In genomic region chr10:120656121-120656520, GRCh38 we compare ENCODE assay signal across 34 cellular contexts.
"Had no signal": no experiment of that assay in that cellular context is flagged by ENCODE, and none has a peak within 500 bp of the region (broad histone marks: within the 10 kb centered on the region; RNA-seq: fewer than 3 reads in every experiment).

No MANE protein-coding gene starts in this region.

- H3K36me3 Mint-ChIP-seq: activated naive CD4-positive, alpha-beta T cell treated with anti-CD3 and anti-CD28 coated beads, Interleukin-2, amount 50 U/mL, for 24 hours; activated naive CD8-positive, alpha-beta T cell treated with anti-CD3 and anti-CD28 coated beads, Interleukin-2, amount 10 ng/mL, durations not matched to agents 7 days and 5 days; WTC11 had no signal

- H3K4me1 Mint-ChIP-seq: activated CD4-positive, alpha-beta T cell treated with anti-CD3 and anti-CD28 coated beads for 36 hours; activated CD4-positive, alpha-beta T cell treated with anti-CD3 and anti-CD28 coated beads, Interleukin-2, amount 10 ng/mL, durations not matched to agents 7 days and 5 days; activated naive CD4-positive, alpha-beta T cell treated with anti-CD3 and anti-CD28 coated beads, Interleukin-2, amount 50 U/mL, for 24 hours; activated naive CD8-positive, alpha-beta T cell treated with anti-CD3 and anti-CD28 coated beads, Interleukin-2, amount 10 ng/mL, durations not matched to agents 7 days and 5 days; central memory CD8-positive, alpha-beta T cell; WTC11 had no signal

- H3K4me3 Mint-ChIP-seq: activated CD4-positive, alpha-beta T cell treated with anti-CD3 and anti-CD28 coated beads for 36 hours; activated CD4-positive, alpha-beta T cell treated with anti-CD3 and anti-CD28 coated beads, Interleukin-2, amount 10 ng/mL, durations not matched to agents 7 days and 5 days; activated CD8-positive, alpha-beta T cell treated with anti-CD3 and anti-CD28 coated beads, Interleukin-2, amount 10 ng/mL, durations not matched to agents 7 days and 5 days; activated naive CD4-positive, alpha-beta T cell treated with anti-CD3 and anti-CD28 coated beads, Interleukin-2, amount 50 U/mL, for 24 hours; activated naive CD8-positive, alpha-beta T cell treated with anti-CD3 and anti-CD28 coated beads, Interleukin-2, amount 10 ng/mL, durations not matched to agents 7 days and 5 days; activated T-cell treated with anti-CD3 and anti-CD28 coated beads, Interleukin-2, amount 50 U/mL, for 24 hours; central memory CD8-positive, alpha-beta T cell; WTC11 had no signal

- H3K4me3 ChIP-seq: ascending aorta, cardiac muscle cell, colonic mucosa, K562, SJSA1 had no signal

- H3K27ac ChIP-seq: ascending aorta, cardiac muscle cell, colonic mucosa, SJSA1 had no signal

- H3K27me3 ChIP-seq: ascending aorta, cardiac muscle cell, colonic mucosa, SJSA1 had no signal

- H3K27me3 Mint-ChIP-seq: activated CD4-positive, alpha-beta T cell treated with anti-CD3 and anti-CD28 coated beads, Interleukin-2, amount 10 ng/mL, durations not matched to agents 7 days and 5 days; activated naive CD8-positive, alpha-beta T cell treated with anti-CD3 and anti-CD28 coated beads, Interleukin-2, amount 10 ng/mL, durations not matched to agents 7 days and 5 days; central memory CD8-positive, alpha-beta T cell had no signal

- DNase-seq: activated CD4-positive, alpha-beta T cell treated with anti-CD3 and anti-CD28 coated beads for 36 hours; activated CD4-positive, alpha-beta T cell treated with anti-CD3 and anti-CD28 coated beads, Interleukin-2, amount 10 ng/mL, durations not matched to agents 7 days and 5 days; activated CD4-positive, alpha-beta T cell treated with anti-CD3 and anti-CD28 coated beads, Interleukin-2, amount 50 U/mL, for 48 hours; activated CD8-positive, alpha-beta T cell treated with anti-CD3 and anti-CD28 coated beads, Interleukin-2, amount 10 ng/mL, durations not matched to agents 7 days and 5 days; activated gamma-delta T cell; activated naive CD4-positive, alpha-beta T cell treated with Interleukin-2 at 50 U/mL for 16 hours; activated naive CD8-positive, alpha-beta T cell treated with anti-CD3 and anti-CD28 coated beads, Interleukin-2, amount 10 ng/mL, durations not matched to agents 7 days and 5 days; activated T-cell treated with anti-CD3 and anti-CD28 coated beads, Interleukin-2, amount 50 U/mL, for 24 hours; amygdala; colonic mucosa; Karpas-422; NCI-H1105; NCI-H1417 treated with DMSO at 0.1 percent for 48 hours; NCI-H187 treated with DMSO at 0.1 percent for 48 hours; NCI-H2081; NCI-H226; NCI-H524 treated with DMSO at 0.1 percent for 48 hours; NCI-H748 treated with DMSO at 0.1 percent for 48 hours; NK-92 treated with Interleukin-12 subunit alpha and Interleukin-12 subunit beta, amount 100 ng/mL, for 24 hours; SHP77; SK-N-SH; SW 1271; T-helper 1 cell; T-helper 2 cell; T-helper 9 cell had no signal

- H3K27ac Mint-ChIP-seq: activated CD4-positive, alpha-beta T cell treated with anti-CD3 and anti-CD28 coated beads for 36 hours; activated CD4-positive, alpha-beta T cell treated with anti-CD3 and anti-CD28 coated beads, Interleukin-2, amount 10 ng/mL, durations not matched to agents 7 days and 5 days; activated CD8-positive, alpha-beta T cell treated with anti-CD3 and anti-CD28 coated beads, Interleukin-2, amount 10 ng/mL, durations not matched to agents 7 days and 5 days; activated naive CD4-positive, alpha-beta T cell treated with anti-CD3 and anti-CD28 coated beads, Interleukin-2, amount 50 U/mL, for 24 hours; activated naive CD8-positive, alpha-beta T cell treated with anti-CD3 and anti-CD28 coated beads, Interleukin-2, amount 10 ng/mL, durations not matched to agents 7 days and 5 days; activated T-cell treated with anti-CD3 and anti-CD28 coated beads, Interleukin-2, amount 50 U/mL, for 24 hours; activated T-helper 2 cell treated with anti-CD3 and anti-CD28 coated beads, Interferon-gamma antibody, Interleukin-2, Interleukin-4, amounts not matched to agents 10 μg/mL and 5 μg/mL and 100 μg/mL, durations not matched to agents 14 hours and 24 hours and 36 hours; WTC11 had no signal

- H3K9me3 Mint-ChIP-seq: activated CD4-positive, alpha-beta T cell treated with anti-CD3 and anti-CD28 coated beads, Interleukin-2, amount 10 ng/mL, durations not matched to agents 7 days and 5 days; activated naive CD4-positive, alpha-beta T cell treated with anti-CD3 and anti-CD28 coated beads, Interleukin-2, amount 50 U/mL, for 24 hours; activated naive CD8-positive, alpha-beta T cell treated with anti-CD3 and anti-CD28 coated beads, Interleukin-2, amount 10 ng/mL, durations not matched to agents 7 days and 5 days; activated T-cell treated with anti-CD3 and anti-CD28 coated beads, Interleukin-2, amount 50 U/mL, for 24 hours; activated T-helper 2 cell treated with anti-CD3 and anti-CD28 coated beads, Interferon-gamma antibody, Interleukin-2, Interleukin-4, amounts not matched to agents 10 μg/mL and 5 μg/mL and 100 μg/mL, durations not matched to agents 14 hours and 24 hours and 36 hours; WTC11 had no signal

- ATAC-seq: activated CD4-positive, alpha-beta T cell treated with anti-CD3 and anti-CD28 coated beads for 36 hours; activated CD4-positive, CD25-positive, alpha-beta regulatory T cell treated with anti-CD3 and anti-CD28 coated beads, Interleukin-2, amount 50 U/mL, for 24 hours; activated CD8-positive, alpha-beta T cell treated with anti-CD3 and anti-CD28 coated beads, Interleukin-2, amount 10 ng/mL, durations not matched to agents 7 days and 5 days; K562; WTC11 had no signal
